ENCODE assay signal across 17 cellular contexts in the genomic region with DNA sequence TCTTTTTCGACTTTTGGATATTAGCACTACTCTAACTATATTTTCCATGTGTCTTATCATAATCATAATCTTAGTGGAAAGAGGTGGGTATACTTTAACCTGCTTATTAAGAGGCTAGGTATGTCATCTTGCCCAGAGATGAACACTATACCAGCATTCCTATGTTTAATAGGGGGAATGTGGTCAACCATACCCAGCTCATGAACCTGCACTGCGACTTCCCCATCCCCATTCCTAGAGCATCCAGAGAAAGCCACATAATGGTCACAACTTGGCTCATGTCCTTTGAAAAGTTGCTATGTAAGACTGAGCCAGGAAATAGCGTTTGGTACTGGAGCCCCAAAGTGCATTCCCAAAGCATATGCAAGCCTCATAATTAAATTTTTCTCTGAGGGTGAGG.
"Had no signal": no experiment of that assay in that cellular context is flagged by ENCODE, and none has a peak within 500 bp of the region (broad histone marks: within the 10 kb centered on the region; RNA-seq: fewer than 3 reads in every experiment).

No MANE protein-coding gene starts in this region.

- H3K4me1 ChIP-seq: left lung had no signal

- H3K9me3 Mint-ChIP-seq: activated T-cell treated with anti-CD3 and anti-CD28 coated beads, Interleukin-2, amount 50 U/mL, for 24 hours; memory B cell; natural killer cell treated with Interleukin-12 subunit alpha and Interleukin-12 subunit beta and Interleukin-15 and Interleukin-18, amount 100 ng/mL, for 72 hours; stimulated activated naive CD8-positive, alpha-beta T cell treated with anti-CD3 and anti-CD28 coated beads, Interleukin-15, amount 100 ng/mL, for 72 hours had no signal

- H3K4me3 Mint-ChIP-seq: activated naive CD8-positive, alpha-beta T cell; activated T-cell treated with anti-CD3 and anti-CD28 coated beads, Interleukin-2, amount 50 U/mL, for 24 hours; memory B cell; natural killer cell treated with Interleukin-12 subunit alpha and Interleukin-12 subunit beta and Interleukin-15 and Interleukin-18, amount 100 ng/mL, for 72 hours; stimulated activated naive CD8-positive, alpha-beta T cell treated with anti-CD3 and anti-CD28 coated beads, Interleukin-15, amount 100 ng/mL, for 72 hours had no signal

- H3K36me3 Mint-ChIP-seq: activated naive CD8-positive, alpha-beta T cell; natural killer cell treated with Interleukin-12 subunit alpha and Interleukin-12 subunit beta and Interleukin-15 and Interleukin-18, amount 100 ng/mL, for 72 hours had no signal

- H3K36me3 ChIP-seq: esophagus muscularis mucosa, left lung, thoracic aorta had no signal

- H3K27me3 Mint-ChIP-seq: activated naive CD8-positive, alpha-beta T cell; memory B cell; natural killer cell treated with Interleukin-12 subunit alpha and Interleukin-12 subunit beta and Interleukin-15 and Interleukin-18, amount 100 ng/mL, for 72 hours had no signal

- H3K4me3 ChIP-seq: dorsolateral prefrontal cortex, esophagus muscularis mucosa, left lung, thoracic aorta had no signal

- H3K27ac ChIP-seq: thoracic aorta had no signal

- H3K9me3 ChIP-seq: esophagus muscularis mucosa, left lung, thoracic aorta had no signal

- H3K4me1 Mint-ChIP-seq: stimulated activated naive CD8-positive, alpha-beta T cell treated with anti-CD3 and anti-CD28 coated beads, Interleukin-15, amount 100 ng/mL, for 72 hours had no signal

- ATAC-seq: left lung; natural killer cell treated with Interleukin-12 subunit alpha and Interleukin-12 subunit beta and Interleukin-15 and Interleukin-18, amount 100 ng/mL, for 72 hours; stimulated activated naive CD8-positive, alpha-beta T cell treated with anti-CD3 and anti-CD28 coated beads, Interleukin-15, amount 100 ng/mL, for 72 hours had no signal

- DNase-seq: activated CD4-positive, alpha-beta T cell treated with anti-CD3 and anti-CD28 coated beads, Interleukin-2, amount 50 U/mL, for 4 hours; activated CD4-positive, CD25-positive, alpha-beta regulatory T cell treated with anti-CD3 and anti-CD28 coated beads, Interleukin-2, amount 50 U/mL, for 72 hours; activated effector memory CD4-positive, alpha-beta T cell treated with anti-CD3 and anti-CD28 coated beads, Interleukin-2, amount 50 U/mL, for 16 hours; activated T-cell treated with anti-CD3 and anti-CD28 coated beads, Interleukin-2, amount 50 U/mL, for 24 hours; amygdala; dorsolateral prefrontal cortex; head of caudate nucleus; left lung; occipital lobe; stimulated activated CD4-positive, alpha-beta T cell treated with anti-CD3 and anti-CD28 coated beads, Interleukin-4, amount 100 ng/mL, for 4 hours; stimulated activated naive CD8-positive, alpha-beta T cell treated with anti-CD3 and anti-CD28 coated beads, Interleukin-15, amount 100 ng/mL, for 72 hours; T-helper 2 cell had no signal

- H3K27ac Mint-ChIP-seq: activated naive CD8-positive, alpha-beta T cell; activated T-cell treated with anti-CD3 and anti-CD28 coated beads, Interleukin-2, amount 50 U/mL, for 24 hours; natural killer cell treated with Interleukin-12 subunit alpha and Interleukin-12 subunit beta and Interleukin-15 and Interleukin-18, amount 100 ng/mL, for 72 hours; stimulated activated naive CD8-positive, alpha-beta T cell treated with anti-CD3 and anti-CD28 coated beads, Interleukin-15, amount 100 ng/mL, for 72 hours had no signal

- H3K27me3 ChIP-seq: dorsolateral prefrontal cortex, esophagus muscularis mucosa, left lung had no signal
